ENCODE assay signal across 8 cellular contexts in genomic region chr17:73228748-73229236, GRCh38. TPM values are rescaled to one million over a fixed set of nuclear protein-coding genes. Genes with fewer than 3 reads are reported as not detected.
A peak's percentile ranks its signal among the peaks of the same experiment; 100 is the strongest.
DNase-seq lines count a peak whose midpoint lies in the region; ATAC-seq and TF ChIP-seq lines count a peak whose summit lies in the region.

No MANE protein-coding gene starts in this region.

- H3K27me3 ChIP-seq in BJ (ENCODE audit: control insufficient read depth, insufficient read depth, low read length) (no peaks in the 10 kb centered on the region), esophagus muscularis mucosa (no peaks in the 10 kb centered on the region)

- no peaks in the 10 kb centered on the region for H3K9me3 Mint-ChIP-seq in natural killer cell treated with Interleukin-12 subunit alpha and Interleukin-12 subunit beta and Interleukin-15 and Interleukin-18, amount 100 ng/mL, for 72 hours

- in situ Hi-C loops in KBM-7 (cut with MboI; ENCODE audit: low pct_unique_long_range_greater_than_20kb, low sequenced_read_pairs), result no loop called here

- no peak for TF ChIP-seq EP300 in esophagus muscularis mucosa (IDR thresholded peaks at IDR 0.05)

- POLR2A ChIA-PET in BJ (lab: Charles Lee), result no interaction called here

- H3K36me3 ChIP-seq in BJ (ENCODE audit: control insufficient read depth, insufficient read depth, low read length) (no peaks in the 10 kb centered on the region), esophagus muscularis mucosa (peaks cover 0 to 4% (median 0%) of the 10 kb centered on the region in 4 donors)

- peak; percentile 30 for ATAC-seq in GM18520 (IDR thresholded peaks at IDR 0.05; ENCODE audit: unreplicated experiment)
- ATAC-seq in natural killer cell treated with Interleukin-12 subunit alpha and Interleukin-12 subunit beta and Interleukin-15 and Interleukin-18, amount 100 ng/mL, for 72 hours, result peak in 1 of 2 donors; percentile 39
- ATAC-seq in GM21515 (IDR thresholded peaks at IDR 0.05; ENCODE audit: unreplicated experiment), result no peak

- H3K9me3 ChIP-seq in esophagus muscularis mucosa, result no peaks in the 10 kb centered on the region

- peak overlapping the region; percentile 81 to 95 for H3K27ac Mint-ChIP-seq in natural killer cell treated with Interleukin-12 subunit alpha and Interleukin-12 subunit beta and Interleukin-15 and Interleukin-18, amount 100 ng/mL, for 72 hours

- H3K27me3 Mint-ChIP-seq in natural killer cell treated with Interleukin-12 subunit alpha and Interleukin-12 subunit beta and Interleukin-15 and Interleukin-18, amount 100 ng/mL, for 72 hours, result no peaks in the 10 kb centered on the region

- H3K27ac ChIP-seq in esophagus muscularis mucosa (replicated peaks in 1 of 4), result peak overlapping the region; percentile 24 to 66 (median 60)

- peaks cover 49 to 71% of the 10 kb centered on the region in 2 donors for H3K4me1 Mint-ChIP-seq in natural killer cell treated with Interleukin-12 subunit alpha and Interleukin-12 subunit beta and Interleukin-15 and Interleukin-18, amount 100 ng/mL, for 72 hours (ENCODE audit: low read depth in 2 of 2)

- no peak overlapping the region for H3K4me3 ChIP-seq in BJ (ENCODE audit: low read depth, low read length)
- no peak overlapping the region for H3K4me3 ChIP-seq in esophagus muscularis mucosa

- TF ChIP-seq CTCF in BJ (IDR thresholded peaks at IDR 0.05; ENCODE audit: insufficient read depth, low read depth, low read length) (no peak), esophagus muscularis mucosa (IDR thresholded peaks at IDR 0.05) (no peak)

- WGBS in esophagus muscularis mucosa, result 0% methylated on average over 2 of the region's 2 CpGs

- no peak for TF ChIP-seq POLR2A in esophagus muscularis mucosa (IDR thresholded peaks at IDR 0.05; ENCODE audit: low read depth)

- H3K4me1 ChIP-seq in esophagus muscularis mucosa, result peaks cover 51 to 74% (median 68%) of the 10 kb centered on the region in 4 donors

- CTCF ChIA-PET in BJ (lab: Yijun Ruan, JAX), result interaction anchor here (0.7 to 1.9 kb wide), 8 partner anchors 17 to 672 kb away, joined by 3 to 7 read pairs (median 4); no protein-coding TSS in a partner anchor

- DNase-seq in BJ (ENCODE audit: low read depth), result peak; percentile 47
- DNase-seq in KBM-7, result peak; percentile 15
- DNase-seq in UCSD-AML1 (lab: John Stamatoyannopoulos, UW; ENCODE audit: unreplicated experiment), result peak; percentile 42
- no peak for DNase-seq in esophagus muscularis mucosa (ENCODE audit: extremely low spot score)
- peak; percentile 64 for DNase-seq in natural killer cell treated with Interleukin-12 subunit alpha and Interleukin-12 subunit beta and Interleukin-15 and Interleukin-18, amount 100 ng/mL, for 72 hours (ENCODE audit: low spot score)
- DNase-seq in NCI-H2171 treated with DMSO at 0.1 percent for 48 hours (lab: John Stamatoyannopoulos, UW), result no peak

- H3K4me3 Mint-ChIP-seq in natural killer cell treated with Interleukin-12 subunit alpha and Interleukin-12 subunit beta and Interleukin-15 and Interleukin-18, amount 100 ng/mL, for 72 hours, result peak overlapping the region; percentile 81

- intact Hi-C loops in esophagus muscularis mucosa (cut with DNase I), result no loop called here

- peaks cover 6% of the 10 kb centered on the region for H3K36me3 Mint-ChIP-seq in natural killer cell treated with Interleukin-12 subunit alpha and Interleukin-12 subunit beta and Interleukin-15 and Interleukin-18, amount 100 ng/mL, for 72 hours

RNA-seq across cellular contexts. Expression of gene CPSF4L, which starts 32.9 kb away (rescaled TPM):
- 0.13 TPM in 1 of 2 replicates, not detected in the other for polyA plus RNA-seq in BJ (2011; rRNA removed)
- not detected in 2 replicates for polyA minus RNA-seq in BJ (2011; rRNA and poly(A)+ RNA removed)
- total RNA-seq in esophagus muscularis mucosa, result not detected
- total RNA-seq in natural killer cell treated with Interleukin-12 subunit alpha and Interleukin-12 subunit beta and Interleukin-15 and Interleukin-18, amount 100 ng/mL, for 72 hours, result not detected

RNA-seq across cellular contexts. Expression of gene COG1, which starts 35.9 kb away (rescaled TPM):
- polyA plus RNA-seq in BJ (2011; rRNA removed), result 39.4 and 54.9 TPM in 2 replicates
- polyA minus RNA-seq in BJ (2011; rRNA and poly(A)+ RNA removed), result 33.1 and 50.7 TPM in 2 replicates
- 10 to 100 TPM; 19.1 to 36.5 (median 27.3) TPM for total RNA-seq in esophagus muscularis mucosa
- 10 to 100 TPM; 27.4 to 28.0 TPM for total RNA-seq in natural killer cell treated with Interleukin-12 subunit alpha and Interleukin-12 subunit beta and Interleukin-15 and Interleukin-18, amount 100 ng/mL, for 72 hours

Comparison
In these comparisons a context has a peak if more than half of its experiments do, and no peak if none do; other contexts are left out.
1. DNase-seq: peak in BJ (single experiment), KBM-7 (single experiment), UCSD-AML1 (single experiment) and natural killer cell treated with Interleukin-12 subunit alpha and Interleukin-12 subunit beta and Interleukin-15 and Interleukin-18, amount 100 ng/mL, for 72 hours (single experiment); none in esophagus muscularis mucosa (single experiment) and NCI-H2171 treated with DMSO at 0.1 percent for 48 hours (single experiment).